11 cellular contexts compared by ENCODE assay signal in the genomic region with DNA sequence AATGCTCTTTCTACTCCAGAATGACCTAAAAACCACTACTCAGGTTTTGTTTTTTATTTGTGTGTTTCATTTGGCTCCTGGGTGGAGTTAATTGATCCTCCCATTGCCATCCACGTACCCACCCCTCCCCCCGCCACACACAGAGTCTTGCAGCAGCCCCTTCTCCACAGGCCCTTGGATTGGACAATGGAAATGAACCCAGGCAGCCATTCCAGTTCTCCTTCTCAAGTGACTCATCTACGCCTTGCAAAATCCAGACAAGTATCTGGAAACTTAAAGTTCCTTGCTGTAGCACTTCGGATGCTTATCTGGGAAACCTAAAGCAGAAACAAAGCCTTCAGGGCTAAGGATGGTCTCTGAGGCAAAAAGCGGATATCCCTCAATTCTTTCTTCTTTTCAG. TPM values are rescaled to one million over a fixed set of nuclear protein-coding genes. Genes with fewer than 3 reads are reported as not detected.
DNase-seq lines count a peak whose midpoint lies in the region; ATAC-seq and TF ChIP-seq lines count a peak whose summit lies in the region.
"Not testable (repeated sequence)": the region's sequence is repeated elsewhere in the genome, so short reads cannot be mapped to it uniquely, and the experiment has no call there.
"Had no signal": no experiment of that assay in that cellular context is flagged by ENCODE, and none has a peak within 500 bp of the region (broad histone marks: within the 10 kb centered on the region; RNA-seq: fewer than 3 reads in every experiment).

No MANE protein-coding gene starts in this region.

- H3K4me1 ChIP-seq in right cardiac atrium (ENCODE audit: control insufficient read depth, insufficient read depth, low read length): not testable (repeated sequence)

- not testable (repeated sequence) for H3K27me3 ChIP-seq in right cardiac atrium (ENCODE audit: control insufficient read depth, insufficient read depth)

- not testable (repeated sequence) for H3K27ac ChIP-seq in right cardiac atrium (ENCODE audit: low read length)

- H3K9me3 Mint-ChIP-seq in central memory CD8-positive, alpha-beta T cell; endothelial cell (ENCODE audit: unreplicated experiment); natural killer cell; stimulated activated effector memory CD8-positive, alpha-beta T cell treated with anti-CD3 and anti-CD28 coated beads, Interleukin-12 subunit alpha, Interleukin-12 subunit beta, amount 100 ng/mL, for 72 hours: not testable (repeated sequence)

- not testable (repeated sequence) for H3K9me3 ChIP-seq in right cardiac atrium (ENCODE audit: control insufficient read depth, low read length)

- H3K27ac Mint-ChIP-seq in central memory CD8-positive, alpha-beta T cell (ENCODE audit: low read depth): peak overlapping the region; percentile 10
- H3K27ac Mint-ChIP-seq in endothelial cell (ENCODE audit: unreplicated experiment) (peak overlapping the region; percentile 61), natural killer cell (peak overlapping the region; percentile 97 to 100)
- H3K27ac Mint-ChIP-seq in stimulated activated effector memory CD8-positive, alpha-beta T cell treated with anti-CD3 and anti-CD28 coated beads, Interleukin-12 subunit alpha, Interleukin-12 subunit beta, amount 100 ng/mL, for 72 hours: peak overlapping the region; percentile 61

- WGBS in right cardiac atrium: 77% methylated on average over 5 of the region's 5 CpGs

- peaks cover 52% of the 10 kb centered on the region for H3K4me1 Mint-ChIP-seq in central memory CD8-positive, alpha-beta T cell
- not testable (repeated sequence) for H3K4me1 Mint-ChIP-seq in endothelial cell (ENCODE audit: unreplicated experiment)
- peaks cover 55 to 74% of the 10 kb centered on the region in 2 donors for H3K4me1 Mint-ChIP-seq in natural killer cell
- peaks cover 24% of the 10 kb centered on the region for H3K4me1 Mint-ChIP-seq in stimulated activated effector memory CD8-positive, alpha-beta T cell treated with anti-CD3 and anti-CD28 coated beads, Interleukin-12 subunit alpha, Interleukin-12 subunit beta, amount 100 ng/mL, for 72 hours

- DNase-seq in CD1c-positive myeloid dendritic cell (ENCODE audit: extremely low spot score) (peak; percentile 28), amniotic epithelial cell (ENCODE audit: low read depth) (peak; percentile 36), right cardiac atrium (peak in 2 of 3 donors; percentile 24 to 60)
- not testable (repeated sequence) for DNase-seq in central memory CD8-positive, alpha-beta T cell (ENCODE audit: low spot score in 2 of 2); endothelial cell (ENCODE audit: low spot score); natural killer cell; stimulated activated effector memory CD8-positive, alpha-beta T cell treated with anti-CD3 and anti-CD28 coated beads, Interleukin-12 subunit alpha, Interleukin-12 subunit beta, amount 100 ng/mL, for 72 hours (ENCODE audit: low spot score in 2 of 2)

- not testable (repeated sequence) for H3K4me3 ChIP-seq in right cardiac atrium (ENCODE audit: low read length)

- not testable (repeated sequence) for H3K36me3 Mint-ChIP-seq in central memory CD8-positive, alpha-beta T cell (ENCODE audit: insufficient read depth); endothelial cell (ENCODE audit: low read depth, unreplicated experiment); natural killer cell; stimulated activated effector memory CD8-positive, alpha-beta T cell treated with anti-CD3 and anti-CD28 coated beads, Interleukin-12 subunit alpha, Interleukin-12 subunit beta, amount 100 ng/mL, for 72 hours

- H3K27me3 Mint-ChIP-seq in central memory CD8-positive, alpha-beta T cell; endothelial cell (ENCODE audit: unreplicated experiment); natural killer cell (ENCODE audit: low read depth in 2 of 2): not testable (repeated sequence)

- not testable (repeated sequence) for ATAC-seq in central memory CD8-positive, alpha-beta T cell (replicated peaks; ENCODE audit: extremely low read depth, poor library complexity, severe bottlenecking); natural killer cell; stimulated activated effector memory CD8-positive, alpha-beta T cell treated with anti-CD3 and anti-CD28 coated beads, Interleukin-12 subunit alpha, Interleukin-12 subunit beta, amount 100 ng/mL, for 72 hours
- peak in 1 of 2 donors; percentile 18 for ATAC-seq in right cardiac atrium

- peak overlapping the region; percentile 9 for H3K4me3 Mint-ChIP-seq in central memory CD8-positive, alpha-beta T cell
- H3K4me3 Mint-ChIP-seq in endothelial cell (ENCODE audit: unreplicated experiment); stimulated activated effector memory CD8-positive, alpha-beta T cell treated with anti-CD3 and anti-CD28 coated beads, Interleukin-12 subunit alpha, Interleukin-12 subunit beta, amount 100 ng/mL, for 72 hours: not testable (repeated sequence)
- H3K4me3 Mint-ChIP-seq in natural killer cell: peak overlapping the region; percentile 92

- intact Hi-C loops in right cardiac atrium (cut with DNase I); natural killer cell (cut with micrococcal nuclease): not testable (repeated sequence)

- TF ChIP-seq CTCF in endothelial cell (IDR thresholded peaks at IDR 0.05; ENCODE audit: unreplicated experiment); natural killer cell (IDR thresholded peaks at IDR 0.05): not testable (repeated sequence)

RNA-seq across cellular contexts. Expression of a gene that starts 1.3 kb away (rescaled TPM):
- 4.0 TPM for total RNA-seq in endothelial cell (ENCODE audit: unreplicated experiment)
- total RNA-seq in right cardiac atrium: 10 to 100 TPM; 42.7 to 73.9 (median 69.1) TPM
- 14.6 TPM for polyA plus RNA-seq in right cardiac atrium
- total RNA-seq in natural killer cell: 100 to 1,000 TPM; 557 to 892 (median 848) TPM
- total RNA-seq: G401, HFFc6 had no signal
- polyA plus RNA-seq: AG04450 had no signal

RNA-seq across cellular contexts. Expression of a gene that starts 26.6 kb away (rescaled TPM):
- total RNA-seq in endothelial cell (ENCODE audit: unreplicated experiment): not detected
- total RNA-seq in right cardiac atrium: 1 to 10 TPM in 3 of 4 donors, under 1 TPM in 1; 0.71 to 3.0 (median 2.1) TPM
- polyA plus RNA-seq in right cardiac atrium: 0.75 TPM
- total RNA-seq in natural killer cell: 1 to 10 TPM; 5.8 to 6.5 (median 6.0) TPM

RNA-seq across cellular contexts. Expression of a gene that starts 45.7 kb away (rescaled TPM):
- total RNA-seq in endothelial cell (ENCODE audit: unreplicated experiment): 0.41 TPM
- total RNA-seq in right cardiac atrium: 10 to 100 TPM; 10.3 to 29.5 (median 19.7) TPM
- 5.7 TPM for polyA plus RNA-seq in right cardiac atrium
- 10 to 100 TPM in 2 of 3 donors, 1 to 10 TPM in 1; 7.5 to 34.6 (median 13.9) TPM for total RNA-seq in natural killer cell
- polyA plus RNA-seq: CD8-positive, alpha-beta memory T cell had no signal

Comparison
In these comparisons a context has a peak if more than half of its experiments do, and no peak if none do; other contexts are left out.
1. H3K27ac Mint-ChIP-seq: peak in every context shown above with its lines; median percentile 98 in natural killer cell; 61 in endothelial cell; 61 in stimulated activated effector memory CD8-positive, alpha-beta T cell treated with anti-CD3 and anti-CD28 coated beads, Interleukin-12 subunit alpha, Interleukin-12 subunit beta, amount 100 ng/mL, for 72 hours; 10 in central memory CD8-positive, alpha-beta T cell.